In genomic region chr16:81739503-81739902, GRCh38 we compare ENCODE assay signal across 1 cellular context.
TF ChIP-seq lines count a peak whose summit lies in the region.

No MANE protein-coding gene starts in this region.

TF ChIP-seq in K562, 482 proteins besides CTCF, POLR2A, EP300 and RAD21:
- TF ChIP-seq ZFP91 (CRISPR knock-in tag; IDR thresholded peaks at IDR 0.05) (no peak), RBM17 (IDR thresholded peaks at IDR 0.05; ENCODE audit: borderline replicate concordance, low read depth, low read length) (no peak), TFE3 (CRISPR knock-in tag; IDR thresholded peaks at IDR 0.05) (no peak), NCOA4 (IDR thresholded peaks at IDR 0.05; ENCODE audit: partially characterized antibody) (no peak), NR2F6 (CRISPR knock-in tag; IDR thresholded peaks at IDR 0.05) (no peak), ZNF512 (tag; IDR thresholded peaks at IDR 0.05) (no peak), ZNF280B (CRISPR knock-in tag; IDR thresholded peaks at IDR 0.05) (no peak), CUX1 (CRISPR knock-in tag; IDR thresholded peaks at IDR 0.05) (no peak), CBX3 (IDR thresholded peaks at IDR 0.05; ENCODE audit: borderline replicate concordance in 1 of 2, low read length in 2 of 2) (no peak), ZFP30 (CRISPR knock-in tag; IDR thresholded peaks at IDR 0.05; ENCODE audit: borderline replicate concordance) (no peak), CBX5 (IDR thresholded peaks at IDR 0.05; ENCODE audit: borderline replicate concordance, low read depth) (no peak), ZSCAN32 (CRISPR knock-in tag; IDR thresholded peaks at IDR 0.05) (no peak), SIX5 (IDR thresholded peaks at IDR 0.05; ENCODE audit: borderline replicate concordance in 1 of 2, insufficient read depth in 1 of 2, low read depth in 1 of 2, low read length in 2 of 2) (no peak), RBM14 (IDR thresholded peaks at IDR 0.05; ENCODE audit: borderline replicate concordance, insufficient read depth, low read depth, low read length) (no peak)
